Comparison of ENCODE assay signal across 22 cellular contexts in the genomic region with DNA sequence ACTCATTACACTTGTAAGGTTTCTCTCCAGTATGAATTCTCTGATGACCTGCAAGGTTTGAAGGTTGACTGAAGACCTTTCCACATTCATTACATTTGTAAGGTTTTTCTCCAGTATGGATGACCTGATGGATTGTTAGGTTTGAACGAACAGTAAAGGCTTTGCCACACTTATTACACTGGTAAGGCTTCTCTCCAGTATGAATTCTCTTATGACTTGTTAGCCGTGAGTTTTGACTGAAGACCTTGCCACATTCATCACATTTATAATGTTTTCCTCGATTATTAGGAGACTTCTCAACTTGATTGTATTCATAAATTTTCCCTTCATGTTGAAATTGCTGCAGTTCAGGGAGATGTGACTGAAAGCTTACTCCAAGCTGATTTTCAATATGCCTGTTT. TPM values are rescaled to one million over a fixed set of nuclear protein-coding genes. Genes with fewer than 3 reads are reported as not detected.
DNase-seq lines count a peak whose midpoint lies in the region; ATAC-seq, FAIRE-seq and TF ChIP-seq lines count a peak whose summit lies in the region.
"Had no signal": no experiment of that assay in that cellular context is flagged by ENCODE, and none has a peak within 500 bp of the region (broad histone marks: within the 10 kb centered on the region; RNA-seq: fewer than 3 reads in every experiment).

No MANE protein-coding gene starts in this region.

- BruUV-seq in K562 (replicated peaks; lab: Mats Ljungman, UMichigan), result no TSS peak

- no peaks in the 10 kb centered on the region for H3K4me1 ChIP-seq in BLaER1 treated with 17β-estradiol and CSF1 and Interleukin-3, amounts not matched to agents 10 nM and 100 nM
- H3K4me1 ChIP-seq in HEK293 (ENCODE audit: control insufficient read depth, insufficient read depth, low read length), result no peaks in the 10 kb centered on the region
- no peaks in the 10 kb centered on the region; a peak in 1 of 5 replicates for H3K4me1 ChIP-seq in K562 (replicated peaks in 1 of 2; ENCODE audit: control insufficient read depth in 2 of 2, insufficient read depth in 2 of 2, low read length in 2 of 2)
- no peaks in the 10 kb centered on the region for H3K4me1 ChIP-seq in iPS-20b (ENCODE audit: insufficient read depth, low read length)
- no peaks in the 10 kb centered on the region for H3K4me1 ChIP-seq in thyroid gland
- H3K4me1 ChIP-seq: BE2C, HAP-1 had no signal

- in situ Hi-C loops in K562 (cut with MboI), result no loop called here

- ATAC-seq in K562, result no peak
- no peak for ATAC-seq in GM18867 (IDR thresholded peaks at IDR 0.05; ENCODE audit: unreplicated experiment)
- ATAC-seq: CD8-positive, alpha-beta T cell had no signal

- no peak for TF ChIP-seq EP300 in K562 (IDR thresholded peaks at IDR 0.05; ENCODE audit: low read length)

- peak overlapping the region in 8 of 10 experiments; percentile 7 to 42 (median 22); a peak in 7 of 20 replicates for H3K4me3 ChIP-seq in BLaER1 treated with 17β-estradiol and CSF1 and Interleukin-3, amounts not matched to agents 10 nM and 100 nM
- no peak overlapping the region for H3K4me3 ChIP-seq in HEK293 (ENCODE audit: low read depth, low read length)
- no peak overlapping the region for H3K4me3 ChIP-seq in K562
- 0 out of 2 replicates have a peak overlapping the region, but pooled peaks have one; percentile 5 for H3K4me3 ChIP-seq in iPS-20b (ENCODE audit: low read length)
- H3K4me3 ChIP-seq in thyroid gland (replicated peaks in 1 of 3), result no peak overlapping the region
- H3K4me3 ChIP-seq: HAP-1 had no signal

- DNase-seq in K562 (ENCODE audit: extremely low read depth in 1 of 4, low spot score in 3 of 4), result no peak
- DNase-seq in immature natural killer cell, result no peak
- DNase-seq in thyroid gland, result no peak
- no peak for DNase-seq in mucosa of gallbladder (ENCODE audit: low spot score)
- DNase-seq: ACHN; BE2C; Calu3; CD8-positive, alpha-beta T cell; DMS79 treated with DMSO at 0.1 percent for 48 hours; GF-D8; HFFc6; IMR-90; Karpas-422; KBM-7 had no signal

- H3K9me1 ChIP-seq in K562 (ENCODE audit: control insufficient read depth, insufficient read depth, low read length), result no peaks in the 10 kb centered on the region

- H3K27me3 Mint-ChIP-seq in immature natural killer cell (ENCODE audit: low read depth in 3 of 3), result no peaks in the 10 kb centered on the region

- no peaks in the 10 kb centered on the region for H3K4me1 Mint-ChIP-seq in immature natural killer cell

- no peak for FAIRE-seq in K562 (lab: Jason Lieb, UNC)
- FAIRE-seq: A204.1 had no signal

- no peak overlapping the region for H2AFZ ChIP-seq in K562 (ENCODE audit: low read depth, low read length)

- no peak overlapping the region for H3K9ac ChIP-seq in BLaER1 treated with 17β-estradiol and CSF1 and Interleukin-3, amounts not matched to agents 10 nM and 100 nM
- H3K9ac ChIP-seq in K562 (ENCODE audit: insufficient read depth in 1 of 2, low read depth in 2 of 2, low read length in 2 of 2), result no peak overlapping the region
- no peak overlapping the region for H3K9ac ChIP-seq in iPS-20b (ENCODE audit: low read depth, low read length)

- H3K79me2 ChIP-seq in K562 (ENCODE audit: control insufficient read depth, insufficient read depth, low read length), result no peaks in the 10 kb centered on the region

- no peak overlapping the region for H3K4me2 ChIP-seq in BLaER1 treated with 17β-estradiol and CSF1 and Interleukin-3, amounts not matched to agents 10 nM and 100 nM
- H3K4me2 ChIP-seq in K562 (ENCODE audit: insufficient read depth, low read length), result no peak overlapping the region

- no peak overlapping the region for H3K27ac ChIP-seq in BLaER1 treated with 17β-estradiol and CSF1 and Interleukin-3, amounts not matched to agents 10 nM and 100 nM
- no peak overlapping the region for H3K27ac ChIP-seq in HEK293 (ENCODE audit: extremely low read depth, low read depth, low read length)
- H3K27ac ChIP-seq in K562 (ENCODE audit: extremely low read depth, low read depth, low read length), result no peak overlapping the region
- no peak overlapping the region for H3K27ac ChIP-seq in iPS-20b (ENCODE audit: low read length)
- H3K27ac ChIP-seq in thyroid gland, result no peak overlapping the region
- H3K27ac ChIP-seq: HL-60 had no signal

- peaks cover 91 to 96% (median 94%) of the 10 kb centered on the region in 11 experiments for H3K9me3 ChIP-seq in BLaER1 treated with 17β-estradiol and CSF1 and Interleukin-3, amounts not matched to agents 10 nM and 100 nM (replicated peaks in 1 of 11)
- H3K9me3 ChIP-seq in HEK293 (ENCODE audit: control insufficient read depth, insufficient read depth, low read depth, low read length) (peaks cover 5% of the 10 kb centered on the region), K562 (replicated peaks; ENCODE audit: control insufficient read depth, insufficient read depth, low read depth, low read length) (peaks cover 20% of the 10 kb centered on the region), iPS-20b (ENCODE audit: insufficient read depth, low read depth, low read length) (peaks cover 39% of the 10 kb centered on the region), thyroid gland (no peaks in the 10 kb centered on the region)
- H3K9me3 ChIP-seq: BE2C had no signal

- POLR2A ChIA-PET in HEK293 (lab: Yijun Ruan, JAX), result no interaction called here
- POLR2A ChIA-PET in K562 (lab: Yijun Ruan, JAX), result no interaction called here

- intact Hi-C loops in K562 (cut with micrococcal nuclease), result no loop called here
- intact Hi-C loops in thyroid gland (cut with DNase I), result no loop called here

- H4K20me1 ChIP-seq in BLaER1 treated with 17β-estradiol and CSF1 and Interleukin-3, amounts not matched to agents 10 nM and 100 nM, result no peaks in the 10 kb centered on the region
- H4K20me1 ChIP-seq in K562 (replicated peaks; ENCODE audit: control insufficient read depth, insufficient read depth, low read length), result no peaks in the 10 kb centered on the region

- peaks cover 37 to 78% (median 74%) of the 10 kb centered on the region in 6 donors for H3K9me3 Mint-ChIP-seq in immature natural killer cell

- TF ChIP-seq POLR2A in K562 (conservative IDR thresholded peaks at IDR 0.05) (no peak), thyroid gland (IDR thresholded peaks at IDR 0.05) (no peak)

- H3K36me3 Mint-ChIP-seq in immature natural killer cell, result peaks cover 26 to 34% (median 26%) of the 10 kb centered on the region in 3 donors

- no peaks in the 10 kb centered on the region for H3K27me3 ChIP-seq in BLaER1 treated with 17β-estradiol and CSF1 and Interleukin-3, amounts not matched to agents 10 nM and 100 nM
- H3K27me3 ChIP-seq in K562 (ENCODE audit: control insufficient read depth in 2 of 2, insufficient read depth in 2 of 2, low read length in 2 of 2), result no peaks in the 10 kb centered on the region
- H3K27me3 ChIP-seq in iPS-20b (ENCODE audit: insufficient read depth, low read length), result no peaks in the 10 kb centered on the region
- H3K27me3 ChIP-seq in thyroid gland, result no peaks in the 10 kb centered on the region
- H3K27me3 ChIP-seq: BE2C had no signal

- WGBS in K562 (ENCODE audit: insufficient coverage, low coverage, missing lambda C conversion rate), result 4% methylated on average over 3 of the region's 3 CpGs
- WGBS in thyroid gland, 2 donors, result 92 to 95% methylated on average over 3 of the region's 3 CpGs

- CTCF ChIA-PET in HEK293 (lab: Yijun Ruan, JAX) (interaction anchor here (0.6 kb wide), 1 partner anchor 853 kb away, joined by 5 read pairs; no protein-coding TSS in a partner anchor), K562 (lab: Yijun Ruan, JAX; ENCODE audit: low intra/inter-chr PET ratio) (no interaction called here)

- peaks cover 37 to 66% (median 50%) of the 10 kb centered on the region in 11 experiments for H3K36me3 ChIP-seq in BLaER1 treated with 17β-estradiol and CSF1 and Interleukin-3, amounts not matched to agents 10 nM and 100 nM
- H3K36me3 ChIP-seq in HEK293 (ENCODE audit: control insufficient read depth in 2 of 2, insufficient read depth in 1 of 2, low read length in 2 of 2) (no peaks in the 10 kb centered on the region), K562 (ENCODE audit: control insufficient read depth, insufficient read depth, low read length) (no peaks in the 10 kb centered on the region; the same call in 2 of the 3 replicates), iPS-20b (ENCODE audit: insufficient read depth, low read depth, low read length) (peaks cover 13% of the 10 kb centered on the region), thyroid gland (peaks cover 0 to 9% of the 10 kb centered on the region in 2 donors)
- H3K36me3 ChIP-seq: BE2C, HAP-1 had no signal

- TF ChIP-seq RAD21 in K562 (CRISPR knock-in tag; conservative IDR thresholded peaks at IDR 0.05 in 1 of 2, IDR thresholded peaks at IDR 0.05 in 1 of 2), result no peak

- TF ChIP-seq CTCF in HEK293 (tag by site-specific recombination; IDR thresholded peaks at IDR 0.05), result no peak
- no peak for TF ChIP-seq CTCF in K562 (IDR thresholded peaks at IDR 0.05 in 2 of 3, conservative IDR thresholded peaks at IDR 0.05 in 1 of 3; ENCODE audit: insufficient read depth in 2 of 3, low read depth in 1 of 3, low read length in 3 of 3)
- TF ChIP-seq CTCF in thyroid gland (IDR thresholded peaks at IDR 0.05), result no peak

- H3K4me3 Mint-ChIP-seq in immature natural killer cell, result no peak overlapping the region
- H3K4me3 Mint-ChIP-seq: CD8-positive, alpha-beta T cell; HFFc6 had no signal

- no peak overlapping the region for H3K27ac Mint-ChIP-seq in immature natural killer cell
- H3K27ac Mint-ChIP-seq: CD8-positive, alpha-beta T cell; HFFc6 had no signal

RNA-seq across cellular contexts. Expression of a gene that starts 6.8 kb away (rescaled TPM):
- total RNA-seq in K562 (2011; cell fraction: chromatin; rRNA removed; ENCODE audit: low replicate concordance), result 31.0 and 74.9 TPM in 2 replicates
- total RNA-seq in K562 (2011; cell fraction: nucleolus; rRNA removed), result 14.5 and 15.5 TPM in 2 replicates
- total RNA-seq in K562 (2011; cell fraction: nucleoplasm; rRNA removed), result 28.6 and 31.9 TPM in 2 replicates
- total RNA-seq in K562 (2014; rRNA removed), result 3.8 and 5.0 TPM in 2 replicates
- total RNA-seq in K562 (2014; rRNA removed; fragmentation: Illumina TruSeq; extraction: Trizol), result 14.6 and 15.7 TPM in 2 replicates
- total RNA-seq in K562 (2015; rRNA removed; fragmentation: Illumina TruSeq; extraction: Trizol), result 9.1 TPM in 2 replicates
- total RNA-seq in K562 (2021), result 7.4 and 8.8 TPM in 2 replicates
- polyA plus RNA-seq in K562 (2011; rRNA removed), result 4.6 and 9.2 TPM in 2 replicates
- polyA plus RNA-seq in K562 (2011; cell fraction: cytosol; rRNA removed), result 1.8 and 1.9 TPM in 2 replicates
- 3.7 and 5.8 TPM in 2 replicates for polyA plus RNA-seq in K562 (2011; cell fraction: nucleus; rRNA removed)
- polyA plus RNA-seq in K562 (2012), result 3.7 and 4.9 TPM in 2 replicates
- polyA plus RNA-seq in K562 (2014; fragmentation: Illumina TruSeq; extraction: Trizol), result 6.6 and 7.1 TPM in 2 replicates
- polyA plus RNA-seq in K562 (2014; fragmentation: Nextera tagmentation; extraction: Ambion mirVana), result 1 to 10 TPM; 3.5 to 5.2 TPM
- 5.3 and 5.5 TPM in 2 replicates for polyA plus RNA-seq in K562 (2014; rRNA removed)
- polyA minus RNA-seq in K562 (2011; rRNA and poly(A)+ RNA removed), result 20.0 and 20.5 TPM in 2 replicates
- polyA minus RNA-seq in K562 (2011; cell fraction: cytosol; rRNA and poly(A)+ RNA removed), result 4.6 and 9.3 TPM in 2 replicates
- polyA minus RNA-seq in K562 (2011; cell fraction: nucleus; rRNA and poly(A)+ RNA removed), result 5.5 and 9.7 TPM in 2 replicates
- polyA plus RNA-seq in immature natural killer cell, result 1 to 10 TPM; 2.1 to 9.2 (median 3.2) TPM
- 10 to 100 TPM; 13.1 to 27.7 (median 19.9) TPM for total RNA-seq in thyroid gland
- 14.7 TPM for total RNA-seq in mucosa of gallbladder
- total RNA-seq: Calu3 had no signal

RNA-seq across cellular contexts. Expression of a gene that starts 27.5 kb away (rescaled TPM):
- total RNA-seq in K562 (2011; cell fraction: chromatin; rRNA removed; ENCODE audit: low replicate concordance), result 12.7 and 21.1 TPM in 2 replicates
- 6.8 and 9.5 TPM in 2 replicates for total RNA-seq in K562 (2011; cell fraction: nucleolus; rRNA removed)
- total RNA-seq in K562 (2011; cell fraction: nucleoplasm; rRNA removed), result 12.6 and 20.8 TPM in 2 replicates
- total RNA-seq in K562 (2014; rRNA removed), result 1.4 and 1.9 TPM in 2 replicates
- total RNA-seq in K562 (2014; rRNA removed; fragmentation: Illumina TruSeq; extraction: Trizol), result 4.3 and 4.9 TPM in 2 replicates
- 2.4 and 2.6 TPM in 2 replicates for total RNA-seq in K562 (2015; rRNA removed; fragmentation: Illumina TruSeq; extraction: Trizol)
- total RNA-seq in K562 (2021), result 1.9 and 2.2 TPM in 2 replicates
- polyA plus RNA-seq in K562 (2011; rRNA removed), result 5.3 and 7.6 TPM in 2 replicates
- 2.8 and 3.5 TPM in 2 replicates for polyA plus RNA-seq in K562 (2011; cell fraction: cytosol; rRNA removed)
- 3.7 and 5.7 TPM in 2 replicates for polyA plus RNA-seq in K562 (2011; cell fraction: nucleus; rRNA removed)
- 1.8 and 4.7 TPM in 2 replicates for polyA plus RNA-seq in K562 (2012)
- polyA plus RNA-seq in K562 (2014; fragmentation: Illumina TruSeq; extraction: Trizol), result 4.3 and 6.2 TPM in 2 replicates
- 1 to 10 TPM; 2.8 to 3.6 TPM for polyA plus RNA-seq in K562 (2014; fragmentation: Nextera tagmentation; extraction: Ambion mirVana)
- polyA plus RNA-seq in K562 (2014; rRNA removed), result 1.8 and 2.1 TPM in 2 replicates
- 3.7 and 4.5 TPM in 2 replicates for polyA minus RNA-seq in K562 (2011; rRNA and poly(A)+ RNA removed)
- polyA minus RNA-seq in K562 (2011; cell fraction: cytosol; rRNA and poly(A)+ RNA removed), result 1.2 and 2.0 TPM in 2 replicates
- polyA minus RNA-seq in K562 (2011; cell fraction: nucleus; rRNA and poly(A)+ RNA removed), result 1.9 and 2.6 TPM in 2 replicates
- 10 to 100 TPM in 2 of 3 donors, 1 to 10 TPM in 1; 7.6 to 12.8 (median 11.2) TPM for polyA plus RNA-seq in immature natural killer cell
- total RNA-seq in thyroid gland, result 1 to 10 TPM; 4.3 to 9.9 (median 7.3) TPM
- 4.3 TPM for total RNA-seq in mucosa of gallbladder
- total RNA-seq: Calu3, HT1080 had no signal

RNA-seq across cellular contexts. Expression of a gene that starts 33.0 kb away (rescaled TPM):
- total RNA-seq in K562 (2011; cell fraction: chromatin; rRNA removed; ENCODE audit: low replicate concordance), result 0.69 and 0.90 TPM in 2 replicates
- 0.13 and 0.33 TPM in 2 replicates for total RNA-seq in K562 (2011; cell fraction: nucleolus; rRNA removed)
- 0.59 TPM in 1 of 2 replicates, not detected in the other for total RNA-seq in K562 (2011; cell fraction: nucleoplasm; rRNA removed)
- 0.16 TPM in 1 of 2 replicates, not detected in the other for total RNA-seq in K562 (2014; rRNA removed)
- 0.10 and 0.18 TPM in 2 replicates for total RNA-seq in K562 (2014; rRNA removed; fragmentation: Illumina TruSeq; extraction: Trizol)
- 0.14 and 0.30 TPM in 2 replicates for total RNA-seq in K562 (2015; rRNA removed; fragmentation: Illumina TruSeq; extraction: Trizol)
- total RNA-seq in K562 (2021), result 0.44 and 0.45 TPM in 2 replicates
- polyA plus RNA-seq in K562 (2011; rRNA removed), result 0.14 and 0.34 TPM in 2 replicates
- 0.35 TPM in 1 of 2 replicates, not detected in the other for polyA plus RNA-seq in K562 (2011; cell fraction: cytosol; rRNA removed)
- 0.13 and 0.20 TPM in 2 replicates for polyA plus RNA-seq in K562 (2011; cell fraction: nucleus; rRNA removed)
- polyA plus RNA-seq in K562 (2012), result 0.08 TPM in 2 replicates
- polyA plus RNA-seq in K562 (2014; fragmentation: Illumina TruSeq; extraction: Trizol), result 0.11 and 0.12 TPM in 2 replicates
- under 1 TPM in 1 of 2 experiments, not detected in 1; 0.06 TPM for polyA plus RNA-seq in K562 (2014; fragmentation: Nextera tagmentation; extraction: Ambion mirVana)
- polyA plus RNA-seq in K562 (2014; rRNA removed), result 0.82 TPM in 1 of 2 replicates, not detected in the other
- 0.28 and 0.45 TPM in 2 replicates for polyA minus RNA-seq in K562 (2011; rRNA and poly(A)+ RNA removed)
- polyA minus RNA-seq in K562 (2011; cell fraction: cytosol; rRNA and poly(A)+ RNA removed), result not detected in 2 replicates
- polyA minus RNA-seq in K562 (2011; cell fraction: nucleus; rRNA and poly(A)+ RNA removed), result 0.33 TPM in 1 of 2 replicates, not detected in the other
- 1 to 10 TPM; 3.1 to 7.3 (median 6.0) TPM for polyA plus RNA-seq in immature natural killer cell
- 10 to 100 TPM; 14.5 to 37.6 (median 18.9) TPM for total RNA-seq in thyroid gland
- total RNA-seq in mucosa of gallbladder, result 13.1 TPM
- total RNA-seq: Calu3, HT1080 had no signal

Comparison
In these comparisons a context has a peak if more than half of its experiments do, and no peak if none do; other contexts are left out.
1. H3K4me3 ChIP-seq: peak in BLaER1 treated with 17β-estradiol and CSF1 and Interleukin-3, amounts not matched to agents 10 nM and 100 nM (8 of 10) and iPS-20b (single experiment); none in HEK293 (single experiment), K562 (single experiment) and thyroid gland (0 of 3).